ENCODE assay signal across 18 cellular contexts in genomic region chr22:45772726-45773125, GRCh38.
A peak's percentile ranks its signal among the peaks of the same experiment; 100 is the strongest.
DNase-seq lines count a peak whose midpoint lies in the region; ATAC-seq and TF ChIP-seq lines count a peak whose summit lies in the region.
"Had no signal": no experiment of that assay in that cellular context is flagged by ENCODE, and none has a peak within 500 bp of the region (broad histone marks: within the 10 kb centered on the region; RNA-seq: fewer than 3 reads in every experiment).

No MANE protein-coding gene starts in this region.

- H3K27ac Mint-ChIP-seq in activated B cell treated with CpG ODN at 0.5 μM for 24 hours (peak overlapping the region; percentile 9), osteocyte (ENCODE audit: unreplicated experiment) (peak overlapping the region; percentile 19)
- H3K27ac Mint-ChIP-seq in activated naive CD8-positive, alpha-beta T cell treated with anti-CD3 and anti-CD28 coated beads, Interleukin-2, amount 50 U/mL, for 24 hours: no peak overlapping the region
- H3K27ac Mint-ChIP-seq in activated T-helper 2 cell treated with anti-CD3 and anti-CD28 coated beads, Interferon-gamma antibody, Interleukin-2, Interleukin-4, amounts not matched to agents 10 μg/mL and 5 μg/mL and 100 μg/mL, durations not matched to agents 14 hours and 24 hours and 36 hours: no peak overlapping the region
- H3K27ac Mint-ChIP-seq: T-cell had no signal

- H3K27me3 Mint-ChIP-seq in activated B cell treated with CpG ODN at 0.5 μM for 24 hours: no peaks in the 10 kb centered on the region
- no peaks in the 10 kb centered on the region for H3K27me3 Mint-ChIP-seq in osteocyte (ENCODE audit: unreplicated experiment)
- H3K27me3 Mint-ChIP-seq in activated naive CD8-positive, alpha-beta T cell treated with anti-CD3 and anti-CD28 coated beads, Interleukin-2, amount 50 U/mL, for 24 hours: no peaks in the 10 kb centered on the region
- no peaks in the 10 kb centered on the region for H3K27me3 Mint-ChIP-seq in activated T-helper 2 cell treated with anti-CD3 and anti-CD28 coated beads, Interferon-gamma antibody, Interleukin-2, Interleukin-4, amounts not matched to agents 10 μg/mL and 5 μg/mL and 100 μg/mL, durations not matched to agents 14 hours and 24 hours and 36 hours (ENCODE audit: low read depth)
- H3K27me3 Mint-ChIP-seq: T-cell had no signal

- peak overlapping the region; percentile 7 for H3K4me3 Mint-ChIP-seq in activated B cell treated with CpG ODN at 0.5 μM for 24 hours
- no peak overlapping the region for H3K4me3 Mint-ChIP-seq in osteocyte (ENCODE audit: unreplicated experiment)
- no peak overlapping the region for H3K4me3 Mint-ChIP-seq in activated naive CD8-positive, alpha-beta T cell treated with anti-CD3 and anti-CD28 coated beads, Interleukin-2, amount 50 U/mL, for 24 hours
- H3K4me3 Mint-ChIP-seq in activated T-helper 2 cell treated with anti-CD3 and anti-CD28 coated beads, Interferon-gamma antibody, Interleukin-2, Interleukin-4, amounts not matched to agents 10 μg/mL and 5 μg/mL and 100 μg/mL, durations not matched to agents 14 hours and 24 hours and 36 hours (ENCODE audit: low read depth): no peak overlapping the region
- H3K4me3 Mint-ChIP-seq: T-cell had no signal

- no peak for TF ChIP-seq CTCF in GM10266 (IDR thresholded peaks at IDR 0.05; ENCODE audit: control insufficient read depth, insufficient read depth, low read depth, missing control alignments)
- TF ChIP-seq CTCF in activated B cell treated with CpG ODN at 0.5 μM for 24 hours (IDR thresholded peaks at IDR 0.05): no peak
- no peak for TF ChIP-seq CTCF in osteocyte (IDR thresholded peaks at IDR 0.05)

- H3K9me3 Mint-ChIP-seq in activated B cell treated with CpG ODN at 0.5 μM for 24 hours (no peaks in the 10 kb centered on the region), osteocyte (ENCODE audit: unreplicated experiment) (no peaks in the 10 kb centered on the region)
- H3K9me3 Mint-ChIP-seq in activated naive CD8-positive, alpha-beta T cell treated with anti-CD3 and anti-CD28 coated beads, Interleukin-2, amount 50 U/mL, for 24 hours: no peaks in the 10 kb centered on the region
- H3K9me3 Mint-ChIP-seq in activated T-helper 2 cell treated with anti-CD3 and anti-CD28 coated beads, Interferon-gamma antibody, Interleukin-2, Interleukin-4, amounts not matched to agents 10 μg/mL and 5 μg/mL and 100 μg/mL, durations not matched to agents 14 hours and 24 hours and 36 hours: no peaks in the 10 kb centered on the region

- peak; percentile 39 for ATAC-seq in HG02852 (IDR thresholded peaks at IDR 0.05; ENCODE audit: unreplicated experiment)
- no peak for ATAC-seq in activated B cell treated with CpG ODN at 0.5 μM for 24 hours (ENCODE audit: low read depth)
- ATAC-seq in activated naive CD8-positive, alpha-beta T cell treated with anti-CD3 and anti-CD28 coated beads, Interleukin-2, amount 50 U/mL, for 24 hours: no peak
- ATAC-seq in GM19023 (IDR thresholded peaks at IDR 0.05; ENCODE audit: unreplicated experiment): no peak
- ATAC-seq in HG02798 (IDR thresholded peaks at IDR 0.05; ENCODE audit: poor library complexity, unreplicated experiment): no peak
- ATAC-seq: Panc1, T-cell had no signal

- CTCF ChIA-PET in activated B cell treated with CpG ODN at 0.5 μM for 24 hours (lab: Charles Lee): no interaction called here

- H3K4me1 Mint-ChIP-seq in activated B cell treated with CpG ODN at 0.5 μM for 24 hours: peaks cover 73% of the 10 kb centered on the region
- H3K4me1 Mint-ChIP-seq in osteocyte (ENCODE audit: unreplicated experiment): peaks cover 50% of the 10 kb centered on the region
- peaks cover 19% of the 10 kb centered on the region for H3K4me1 Mint-ChIP-seq in activated naive CD8-positive, alpha-beta T cell treated with anti-CD3 and anti-CD28 coated beads, Interleukin-2, amount 50 U/mL, for 24 hours
- peaks cover 7% of the 10 kb centered on the region for H3K4me1 Mint-ChIP-seq in activated T-helper 2 cell treated with anti-CD3 and anti-CD28 coated beads, Interferon-gamma antibody, Interleukin-2, Interleukin-4, amounts not matched to agents 10 μg/mL and 5 μg/mL and 100 μg/mL, durations not matched to agents 14 hours and 24 hours and 36 hours (ENCODE audit: low read depth)

- POLR2A ChIA-PET in activated B cell treated with CpG ODN at 0.5 μM for 24 hours (lab: Charles Lee): no interaction called here

- intact Hi-C loops in activated B cell treated with CpG ODN at 0.5 μM for 24 hours (cut with micrococcal nuclease): no loop called here
- intact Hi-C loops in activated T-helper 2 cell treated with anti-CD3 and anti-CD28 coated beads, Interferon-gamma antibody, Interleukin-2, Interleukin-4, amounts not matched to agents 10 μg/mL and 5 μg/mL and 100 μg/mL, durations not matched to agents 14 hours and 24 hours and 36 hours (cut with micrococcal nuclease): no loop called here

- DNase-seq in GM10266 (ENCODE audit: extremely low spot score) (peak; percentile 43), activated B cell treated with CpG ODN at 0.5 μM for 24 hours (no peak), osteocyte (ENCODE audit: extremely low spot score, unreplicated experiment) (no peak)
- DNase-seq in activated naive CD8-positive, alpha-beta T cell treated with anti-CD3 and anti-CD28 coated beads, Interleukin-2, amount 50 U/mL, for 24 hours: no peak
- DNase-seq in activated T-helper 2 cell treated with anti-CD3 and anti-CD28 coated beads, Interferon-gamma antibody, Interleukin-2, Interleukin-4, amounts not matched to agents 10 μg/mL and 5 μg/mL and 100 μg/mL, durations not matched to agents 14 hours and 24 hours and 36 hours (ENCODE audit: low spot score): no peak
- DNase-seq: Caco-2, DMS153, EL, NCI-H1436, NCI-H2029, NCI-H2171 treated with DMSO at 0.1 percent for 48 hours, NCI-H446 treated with DMSO at 0.1 percent for 48 hours, NCI-H748 treated with DMSO at 0.1 percent for 48 hours, T-cell had no signal

- peaks cover 22% of the 10 kb centered on the region for H3K36me3 Mint-ChIP-seq in activated B cell treated with CpG ODN at 0.5 μM for 24 hours (ENCODE audit: low read depth)
- peaks cover 21% of the 10 kb centered on the region for H3K36me3 Mint-ChIP-seq in osteocyte (ENCODE audit: unreplicated experiment)
- H3K36me3 Mint-ChIP-seq in activated naive CD8-positive, alpha-beta T cell treated with anti-CD3 and anti-CD28 coated beads, Interleukin-2, amount 50 U/mL, for 24 hours (ENCODE audit: low read depth): peaks cover 36% of the 10 kb centered on the region
- H3K36me3 Mint-ChIP-seq in activated T-helper 2 cell treated with anti-CD3 and anti-CD28 coated beads, Interferon-gamma antibody, Interleukin-2, Interleukin-4, amounts not matched to agents 10 μg/mL and 5 μg/mL and 100 μg/mL, durations not matched to agents 14 hours and 24 hours and 36 hours (ENCODE audit: low read depth): peaks cover 23% of the 10 kb centered on the region

Comparison
In these comparisons a context has a peak if more than half of its experiments do, and no peak if none do; other contexts are left out.
1. H3K27ac Mint-ChIP-seq: peak in activated B cell treated with CpG ODN at 0.5 μM for 24 hours (single experiment) and osteocyte (single experiment); none in activated naive CD8-positive, alpha-beta T cell treated with anti-CD3 and anti-CD28 coated beads, Interleukin-2, amount 50 U/mL, for 24 hours (single experiment) and activated T-helper 2 cell treated with anti-CD3 and anti-CD28 coated beads, Interferon-gamma antibody, Interleukin-2, Interleukin-4, amounts not matched to agents 10 μg/mL and 5 μg/mL and 100 μg/mL, durations not matched to agents 14 hours and 24 hours and 36 hours (single experiment).